In the genomic region with DNA sequence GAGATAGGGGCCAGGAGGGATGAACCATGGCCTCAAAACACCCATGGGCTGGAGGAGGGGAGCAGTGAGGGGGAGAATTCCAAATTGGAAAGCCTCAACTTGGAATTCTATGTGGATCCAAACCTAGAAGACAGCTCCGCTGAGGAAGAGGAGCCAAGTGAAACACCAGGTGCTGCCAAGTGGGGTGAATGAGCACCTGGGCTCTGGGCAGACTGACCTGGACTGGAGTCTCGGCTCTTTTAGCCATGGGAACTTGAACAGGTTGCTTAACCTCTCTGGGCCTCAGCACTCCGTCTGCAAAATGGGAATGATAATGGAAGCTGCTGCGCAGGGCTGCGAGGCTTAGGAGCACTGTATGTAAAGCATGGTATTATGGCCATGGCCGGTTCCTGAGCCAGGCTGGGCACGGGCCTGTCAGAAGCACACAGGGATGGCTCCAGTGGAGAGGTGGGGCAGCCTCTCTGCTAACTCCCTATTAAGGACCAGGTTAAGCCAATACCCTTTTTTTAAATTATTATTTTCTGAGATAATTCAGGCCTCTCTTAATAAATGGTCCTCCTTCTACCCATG, we compare ENCODE assay signal across 15 cellular contexts.
A peak's percentile ranks its signal among the peaks of the same experiment; 100 is the strongest.
DNase-seq lines count a peak whose midpoint lies in the region; ATAC-seq and TF ChIP-seq lines count a peak whose summit lies in the region.
"Had no signal": no experiment of that assay in that cellular context is flagged by ENCODE, and none has a peak within 500 bp of the region (broad histone marks: within the 10 kb centered on the region; RNA-seq: fewer than 3 reads in every experiment).

No MANE protein-coding gene starts in this region.

- H3K4me3 Mint-ChIP-seq in activated naive CD4-positive, alpha-beta T cell treated with anti-CD3 and anti-CD28 coated beads, Interleukin-2, amount 50 U/mL, for 24 hours: peak overlapping the region; percentile 33
- H3K4me3 Mint-ChIP-seq in stimulated activated memory B cell treated with anti-CD40 and anti-IgM and Interleukin-4, amounts not matched to agents 10 μg/mL and 1 μg/mL and 100 μg/mL, for 72 hours: peak overlapping the region; percentile 2

- H3K9me3 Mint-ChIP-seq in activated naive CD4-positive, alpha-beta T cell treated with anti-CD3 and anti-CD28 coated beads, Interleukin-2, amount 50 U/mL, for 24 hours: no peaks in the 10 kb centered on the region
- H3K9me3 Mint-ChIP-seq in stimulated activated memory B cell treated with anti-CD40 and anti-IgM and Interleukin-4, amounts not matched to agents 10 μg/mL and 1 μg/mL and 100 μg/mL, for 72 hours: no peaks in the 10 kb centered on the region

- no peak for DNase-seq in activated naive CD4-positive, alpha-beta T cell treated with Interleukin-2 at 50 U/mL for 16 hours
- DNase-seq in effector memory CD4-positive, alpha-beta T cell: no peak
- DNase-seq in GM13976 (ENCODE audit: low spot score): no peak
- DNase-seq: amygdala, NCI-H2081 treated with DMSO at 0.1 percent for 48 hours, NCI-H524 treated with DMSO at 0.1 percent for 48 hours, SHP77 treated with DMSO at 0.1 percent for 48 hours had no signal

- no peaks in the 10 kb centered on the region for H3K36me3 ChIP-seq in KMS-11 (ENCODE audit: insufficient read depth)
- H3K36me3 ChIP-seq in effector memory CD4-positive, alpha-beta T cell (ENCODE audit: control insufficient read depth, insufficient read depth, low read length): no peaks in the 10 kb centered on the region
- H3K36me3 ChIP-seq: right lobe of liver, vagina had no signal

- H3K27me3 Mint-ChIP-seq in activated naive CD4-positive, alpha-beta T cell treated with anti-CD3 and anti-CD28 coated beads, Interleukin-2, amount 50 U/mL, for 24 hours: peaks cover 1% of the 10 kb centered on the region
- peaks cover 39% of the 10 kb centered on the region for H3K27me3 Mint-ChIP-seq in stimulated activated memory B cell treated with anti-CD40 and anti-IgM and Interleukin-4, amounts not matched to agents 10 μg/mL and 1 μg/mL and 100 μg/mL, for 72 hours

- TF ChIP-seq CTCF in KMS-11 (conservative IDR thresholded peaks at IDR 0.05; ENCODE audit: low read depth, low read length) (no peak), GM13976 (IDR thresholded peaks at IDR 0.05; ENCODE audit: borderline replicate concordance, control extremely low read depth, extremely low read depth, insufficient read depth, missing control alignments) (no peak)

- H2AFZ ChIP-seq in KMS-11 (ENCODE audit: low read depth): no peak overlapping the region

- no peak overlapping the region for H3K9ac ChIP-seq in KMS-11

- H3K36me3 Mint-ChIP-seq in activated naive CD4-positive, alpha-beta T cell treated with anti-CD3 and anti-CD28 coated beads, Interleukin-2, amount 50 U/mL, for 24 hours: no peaks in the 10 kb centered on the region
- H3K36me3 Mint-ChIP-seq in stimulated activated memory B cell treated with anti-CD40 and anti-IgM and Interleukin-4, amounts not matched to agents 10 μg/mL and 1 μg/mL and 100 μg/mL, for 72 hours: no peaks in the 10 kb centered on the region

- no peaks in the 10 kb centered on the region for H3K79me2 ChIP-seq in KMS-11 (ENCODE audit: insufficient read depth, low read depth)

- in situ Hi-C loops in GM13976 (cut with MboI; ENCODE audit: low sequenced_read_pairs, unreplicated experiment): no loop called here

- H3K4me1 ChIP-seq in KMS-11 (ENCODE audit: low read depth, poor library complexity, severe bottlenecking): peaks cover 15% of the 10 kb centered on the region
- H3K4me1 ChIP-seq in effector memory CD4-positive, alpha-beta T cell (ENCODE audit: control insufficient read depth, insufficient read depth, low read length, poor library complexity, severe bottlenecking): peaks cover 42% of the 10 kb centered on the region
- H3K4me1 ChIP-seq: right lobe of liver, vagina had no signal

- peak overlapping the region; percentile 27; the same call in 1 of the 2 replicates for H3K4me2 ChIP-seq in KMS-11

- no peaks in the 10 kb centered on the region for H3K9me3 ChIP-seq in effector memory CD4-positive, alpha-beta T cell (ENCODE audit: control insufficient read depth, low read length)
- H3K9me3 ChIP-seq: right lobe of liver, vagina had no signal

- no peaks in the 10 kb centered on the region for H4K20me1 ChIP-seq in KMS-11 (ENCODE audit: insufficient read depth)

- peak; percentile 1 for ATAC-seq in stimulated activated memory B cell treated with anti-CD40 and anti-IgM and Interleukin-4, amounts not matched to agents 10 μg/mL and 1 μg/mL and 100 μg/mL, for 72 hours
- ATAC-seq in GM18505 (IDR thresholded peaks at IDR 0.05; ENCODE audit: unreplicated experiment): no peak
- ATAC-seq in HG03097 (IDR thresholded peaks at IDR 0.05; ENCODE audit: low FRiP score, unreplicated experiment): no peak

- peaks cover 30% of the 10 kb centered on the region; the same call in 1 of the 2 replicates for H3K27me3 ChIP-seq in KMS-11 (ENCODE audit: insufficient read depth, low read depth)
- H3K27me3 ChIP-seq in effector memory CD4-positive, alpha-beta T cell (replicated peaks; ENCODE audit: control insufficient read depth, insufficient read depth, low read length, poor library complexity, severe bottlenecking): no peaks in the 10 kb centered on the region
- H3K27me3 ChIP-seq: right lobe of liver, vagina had no signal

- peaks cover 48% of the 10 kb centered on the region for H3K4me1 Mint-ChIP-seq in activated naive CD4-positive, alpha-beta T cell treated with anti-CD3 and anti-CD28 coated beads, Interleukin-2, amount 50 U/mL, for 24 hours
- peaks cover 53% of the 10 kb centered on the region for H3K4me1 Mint-ChIP-seq in stimulated activated memory B cell treated with anti-CD40 and anti-IgM and Interleukin-4, amounts not matched to agents 10 μg/mL and 1 μg/mL and 100 μg/mL, for 72 hours

- TF ChIP-seq POLR2A in GM18505 (IDR thresholded peaks at IDR 0.05; ENCODE audit: borderline replicate concordance, extremely low read depth, insufficient read depth, insufficient read length): no peak

- no peak overlapping the region for H3K27ac ChIP-seq in KMS-11
- H3K27ac ChIP-seq in effector memory CD4-positive, alpha-beta T cell (ENCODE audit: insufficient read depth, low read length, poor library complexity, severe bottlenecking): no peak overlapping the region
- H3K27ac ChIP-seq: HL-60, right lobe of liver, vagina had no signal

- no peak overlapping the region for H3K4me3 ChIP-seq in KMS-11 (IDR thresholded peaks at IDR 0.05; ENCODE audit: insufficient read depth, low read depth, low read length)
- H3K4me3 ChIP-seq in effector memory CD4-positive, alpha-beta T cell (ENCODE audit: insufficient read depth, low read depth, low read length, poor library complexity, severe bottlenecking): peak overlapping the region; percentile 7
- H3K4me3 ChIP-seq: right lobe of liver, vagina had no signal

- H3K27ac Mint-ChIP-seq in activated naive CD4-positive, alpha-beta T cell treated with anti-CD3 and anti-CD28 coated beads, Interleukin-2, amount 50 U/mL, for 24 hours: no peak overlapping the region
- H3K27ac Mint-ChIP-seq in stimulated activated memory B cell treated with anti-CD40 and anti-IgM and Interleukin-4, amounts not matched to agents 10 μg/mL and 1 μg/mL and 100 μg/mL, for 72 hours: no peak overlapping the region
